ENCODE assay signal across 10 cellular contexts in genomic region chr1:50308883-50309282, GRCh38.
DNase-seq lines count a peak whose midpoint lies in the region; ATAC-seq and TF ChIP-seq lines count a peak whose summit lies in the region.
"Had no signal": no experiment of that assay in that cellular context is flagged by ENCODE, and none has a peak within 500 bp of the region (broad histone marks: within the 10 kb centered on the region; RNA-seq: fewer than 3 reads in every experiment).

No MANE protein-coding gene starts in this region.

- no peaks in the 10 kb centered on the region for H3K9me3 ChIP-seq in breast epithelium
- no peaks in the 10 kb centered on the region for H3K9me3 ChIP-seq in SJCRH30 (replicated peaks)
- H3K9me3 ChIP-seq in thyroid gland: no peaks in the 10 kb centered on the region
- H3K9me3 ChIP-seq in smooth muscle cell (replicated peaks; ENCODE audit: low read depth): no peaks in the 10 kb centered on the region

- H3K27ac ChIP-seq in breast epithelium (no peak overlapping the region), SJCRH30 (no peak overlapping the region), thyroid gland (no peak overlapping the region), smooth muscle cell (ENCODE audit: low read depth) (no peak overlapping the region)

- H3K27me3 ChIP-seq in breast epithelium: peaks cover 0 to 9% of the 10 kb centered on the region in 2 donors
- no peaks in the 10 kb centered on the region for H3K27me3 ChIP-seq in SJCRH30
- H3K27me3 ChIP-seq in thyroid gland: no peaks in the 10 kb centered on the region
- H3K27me3 ChIP-seq in smooth muscle cell (ENCODE audit: low read depth): no peaks in the 10 kb centered on the region

- POLR2A ChIA-PET in MCF 10A (lab: Yijun Ruan, JAX): no interaction called here

- H3F3A ChIP-seq in smooth muscle cell (ENCODE audit: low read depth): no peaks in the 10 kb centered on the region

- no peaks in the 10 kb centered on the region for H3K27me3 Mint-ChIP-seq in MCF 10A (ENCODE audit: insufficient read depth, unreplicated experiment)

- H3K36me3 ChIP-seq in breast epithelium: no peaks in the 10 kb centered on the region
- no peaks in the 10 kb centered on the region for H3K36me3 ChIP-seq in SJCRH30
- no peaks in the 10 kb centered on the region for H3K36me3 ChIP-seq in thyroid gland
- no peaks in the 10 kb centered on the region for H3K36me3 ChIP-seq in smooth muscle cell (ENCODE audit: low read depth)

- no peaks in the 10 kb centered on the region for H4K20me1 ChIP-seq in smooth muscle cell (ENCODE audit: low read depth)

- no peak overlapping the region for H3K9ac ChIP-seq in smooth muscle cell (ENCODE audit: low read depth)

- H3K4me2 ChIP-seq in smooth muscle cell: no peak overlapping the region

- BruUV-seq in MCF 10A (replicated peaks; lab: Mats Ljungman, UMichigan): no TSS peak

- no peak for TF ChIP-seq CTCF in MCF 10A (IDR thresholded peaks at IDR 0.05; ENCODE audit: unreplicated experiment)
- no peak for TF ChIP-seq CTCF in breast epithelium (IDR thresholded peaks at IDR 0.05)
- TF ChIP-seq CTCF in fibroblast of mammary gland (conservative IDR thresholded peaks at IDR 0.05; ENCODE audit: control insufficient read depth, insufficient read depth, low read depth, low read length): no peak
- no peak for TF ChIP-seq CTCF in thyroid gland (IDR thresholded peaks at IDR 0.05)
- no peak for TF ChIP-seq CTCF in smooth muscle cell (IDR thresholded peaks at IDR 0.05; ENCODE audit: borderline replicate concordance, insufficient read depth, poor library complexity, severe bottlenecking)

- intact Hi-C loops in MCF 10A (cut with micrococcal nuclease) (no loop called here), breast epithelium (cut with DNase I; ENCODE audit: low total_unique reads) (no loop called here), thyroid gland (cut with DNase I) (no loop called here)

- H3K4me1 Mint-ChIP-seq in MCF 10A (ENCODE audit: insufficient read depth, unreplicated experiment): no peaks in the 10 kb centered on the region
- H3K4me1 Mint-ChIP-seq: CD4-positive, CD25-positive, alpha-beta regulatory T cell had no signal

- H3K9me3 Mint-ChIP-seq in MCF 10A (ENCODE audit: unreplicated experiment): no peaks in the 10 kb centered on the region

- H3K4me1 ChIP-seq in breast epithelium (no peaks in the 10 kb centered on the region), SJCRH30 (no peaks in the 10 kb centered on the region), thyroid gland (no peaks in the 10 kb centered on the region), smooth muscle cell (ENCODE audit: low read depth) (no peaks in the 10 kb centered on the region)

- WGBS in thyroid gland, 2 donors: 18 to 30% methylated on average over 6 to 7 of the region's 7 CpGs
- WGBS in smooth muscle cell (ENCODE audit: low lambda C conversion rate): 57% methylated on average over 7 of the region's 7 CpGs

- CTCF ChIA-PET in MCF 10A (lab: Yijun Ruan, JAX): interaction anchor here (0.6 kb wide), 1 partner anchor 1620 kb away, joined by 4 read pairs; no protein-coding TSS in a partner anchor

- H3K4me3 Mint-ChIP-seq in MCF 10A (ENCODE audit: unreplicated experiment): no peak overlapping the region
- H3K4me3 Mint-ChIP-seq: CD4-positive, CD25-positive, alpha-beta regulatory T cell had no signal

- no peaks in the 10 kb centered on the region for H3K79me2 ChIP-seq in smooth muscle cell (ENCODE audit: low read depth)

- H3K27ac Mint-ChIP-seq in MCF 10A (ENCODE audit: low read depth, unreplicated experiment): no peak overlapping the region
- H3K27ac Mint-ChIP-seq: CD4-positive, CD25-positive, alpha-beta regulatory T cell had no signal

- no peaks in the 10 kb centered on the region for H3K36me3 Mint-ChIP-seq in MCF 10A (ENCODE audit: insufficient read depth, unreplicated experiment)
- H3K36me3 Mint-ChIP-seq: CD4-positive, CD25-positive, alpha-beta regulatory T cell had no signal

- no peak for TF ChIP-seq POLR2A in breast epithelium (IDR thresholded peaks at IDR 0.05)
- no peak for TF ChIP-seq POLR2A in thyroid gland (IDR thresholded peaks at IDR 0.05)

- DNase-seq in MCF 10A (ENCODE audit: unreplicated experiment) (peak; percentile 59), breast epithelium (ENCODE audit: low spot score in 2 of 2) (no peak), SJCRH30 (peak; percentile 70 to 88), fibroblast of mammary gland (ENCODE audit: low read depth) (peak; percentile 17), thyroid gland (peak; percentile 17 to 53), smooth muscle cell (lab: John Stamatoyannopoulos, UW; ENCODE audit: unreplicated experiment) (no peak)
- no peak for DNase-seq in activated CD8-positive, alpha-beta memory T cell treated with anti-CD3 and anti-CD28 coated beads, Interleukin-2, amount 50 U/mL, for 48 hours
- DNase-seq: HCEC 1CT had no signal

- ATAC-seq in GM19463 (IDR thresholded peaks at IDR 0.05; ENCODE audit: unreplicated experiment): no peak

- no peak overlapping the region for H2AFZ ChIP-seq in smooth muscle cell (ENCODE audit: low read depth)

- H3K4me3 ChIP-seq in breast epithelium: no peak overlapping the region
- H3K4me3 ChIP-seq in SJCRH30: no peak overlapping the region
- H3K4me3 ChIP-seq in fibroblast of mammary gland (ENCODE audit: control insufficient read depth, low read depth, low read length): no peak overlapping the region
- H3K4me3 ChIP-seq in thyroid gland (replicated peaks in 1 of 3): no peak overlapping the region
- no peak overlapping the region for H3K4me3 ChIP-seq in smooth muscle cell

Comparison
In these comparisons a context has a peak if more than half of its experiments do, and no peak if none do; other contexts are left out.
1. DNase-seq: peak in MCF 10A (single experiment), SJCRH30 (2 of 2), fibroblast of mammary gland (single experiment) and thyroid gland (2 of 2); none in breast epithelium (0 of 2), smooth muscle cell (single experiment) and activated CD8-positive, alpha-beta memory T cell treated with anti-CD3 and anti-CD28 coated beads, Interleukin-2, amount 50 U/mL, for 48 hours (single experiment).